ENCODE assay signal across 8 cellular contexts in genomic region chr7:77696643-77697534, GRCh38. TPM values are rescaled to one million over a fixed set of nuclear protein-coding genes. Genes with fewer than 3 reads are reported as not detected.
A peak's percentile ranks its signal among the peaks of the same experiment; 100 is the strongest.
DNase-seq lines count a peak whose midpoint lies in the region; ATAC-seq, FAIRE-seq and TF ChIP-seq lines count a peak whose summit lies in the region.

No MANE protein-coding gene starts in this region.

- peak; percentile 30 for ATAC-seq in GM18498 (IDR thresholded peaks at IDR 0.05; ENCODE audit: unreplicated experiment)
- ATAC-seq in HG02852 (IDR thresholded peaks at IDR 0.05; ENCODE audit: unreplicated experiment): peak; percentile 30

- TF ChIP-seq CTCF in VCaP (conservative IDR thresholded peaks at IDR 0.05): no peak
- no peak for TF ChIP-seq CTCF in bronchial epithelial cell (IDR thresholded peaks at IDR 0.05; ENCODE audit: insufficient read depth, low read length, severe bottlenecking)

- no peaks in the 10 kb centered on the region for H3K36me3 ChIP-seq in bronchial epithelial cell (ENCODE audit: control insufficient read depth, insufficient read depth, low read length)

- peak overlapping the region; percentile 96 for H3K4me3 ChIP-seq in bronchial epithelial cell (ENCODE audit: low read depth, low read length)

- FAIRE-seq in bronchial epithelial cell (lab: Jason Lieb, UNC): no peak

- peak overlapping the region; percentile 98 for H3K27ac ChIP-seq in VCaP

- H3K27me3 ChIP-seq in bronchial epithelial cell (ENCODE audit: control insufficient read depth, insufficient read depth, low read length): no peaks in the 10 kb centered on the region

- DNase-seq in NCI-H2029 (lab: John Stamatoyannopoulos, UW): peak; percentile 47
- peak; percentile 62 for DNase-seq in bronchial epithelial cell (ENCODE audit: low read depth)
- DNase-seq in islet precursor cell: peak; percentile 81
- DNase-seq in stimulated activated CD4-positive, alpha-beta T cell treated with anti-CD3 and anti-CD28 coated beads, Interleukin-15, amount 100 ng/mL, for 1 hour (ENCODE audit: low read depth in 1 of 2, low spot score in 1 of 2): peak; percentile 18 to 49
- DNase-seq in GDM1 (lab: John Stamatoyannopoulos, UW): no peak

RNA-seq across cellular contexts. Expression of gene RSBN1L, which starts 0.6 kb away (rescaled TPM):
- total RNA-seq in bronchial epithelial cell: 15.4 and 17.9 TPM in 2 replicates
